In genomic region chr5:91212336-91213092, GRCh38 we compare ENCODE assay signal across 10 cellular contexts.
A peak's percentile ranks its signal among the peaks of the same experiment; 100 is the strongest.
DNase-seq lines count a peak whose midpoint lies in the region; ATAC-seq and TF ChIP-seq lines count a peak whose summit lies in the region.
"Had no signal": no experiment of that assay in that cellular context is flagged by ENCODE, and none has a peak within 500 bp of the region (broad histone marks: within the 10 kb centered on the region; RNA-seq: fewer than 3 reads in every experiment).

No MANE protein-coding gene starts in this region.

- in situ Hi-C loops in astrocyte of the spinal cord (cut with HindIII; ENCODE audit: low sequenced_read_pairs) = no loop called here

- H3K4me1 ChIP-seq in HEK293 (ENCODE audit: control insufficient read depth, insufficient read depth, low read length) = no peaks in the 10 kb centered on the region
- H3K4me1 ChIP-seq in thyroid gland = peaks cover 19 to 21% of the 10 kb centered on the region in 2 donors

- TF ChIP-seq CTCF in HEK293 (tag by site-specific recombination; IDR thresholded peaks at IDR 0.05) = no peak
- no peak for TF ChIP-seq CTCF in astrocyte of the spinal cord (IDR thresholded peaks at IDR 0.05; ENCODE audit: low read depth, low read length)
- no peak for TF ChIP-seq CTCF in kidney epithelial cell (IDR thresholded peaks at IDR 0.05; ENCODE audit: insufficient read depth, low read length, poor library complexity, severe bottlenecking)
- no peak for TF ChIP-seq CTCF in thyroid gland (IDR thresholded peaks at IDR 0.05)

- no peaks in the 10 kb centered on the region for H3K9me3 ChIP-seq in HEK293 (ENCODE audit: control insufficient read depth, insufficient read depth, low read depth, low read length)
- H3K9me3 ChIP-seq in thyroid gland = no peaks in the 10 kb centered on the region

- ATAC-seq in HG03108 (IDR thresholded peaks at IDR 0.05; ENCODE audit: unreplicated experiment) = no peak
- no peak for ATAC-seq in HG03521 (IDR thresholded peaks at IDR 0.05; ENCODE audit: unreplicated experiment)
- ATAC-seq: T-cell had no signal

- no peak for TF ChIP-seq POLR2A in thyroid gland (IDR thresholded peaks at IDR 0.05)

- H3K27ac ChIP-seq in HEK293 (ENCODE audit: extremely low read depth, low read depth, low read length) (no peak overlapping the region), thyroid gland (peak overlapping the region; percentile 2 to 58 (median 36))

- H3K27me3 ChIP-seq in kidney epithelial cell (ENCODE audit: control insufficient read depth, insufficient read depth, low read length) (no peaks in the 10 kb centered on the region), thyroid gland (no peaks in the 10 kb centered on the region), H7 (ENCODE audit: control insufficient read depth, insufficient read depth, low read length) (no peaks in the 10 kb centered on the region)

- no peaks in the 10 kb centered on the region for H3K36me3 ChIP-seq in HEK293 (ENCODE audit: control insufficient read depth in 2 of 2, insufficient read depth in 1 of 2, low read length in 2 of 2)
- no peaks in the 10 kb centered on the region for H3K36me3 ChIP-seq in kidney epithelial cell (ENCODE audit: control insufficient read depth, insufficient read depth, low read length)
- no peaks in the 10 kb centered on the region for H3K36me3 ChIP-seq in thyroid gland
- no peaks in the 10 kb centered on the region for H3K36me3 ChIP-seq in H7 (replicated peaks; ENCODE audit: control insufficient read depth, insufficient read depth, low read length)

- DNase-seq in astrocyte of the spinal cord (ENCODE audit: low read depth, low spot score) (peak; percentile 95), kidney epithelial cell (ENCODE audit: low read depth) (peak; percentile 44), thyroid gland (no peak), cerebellar nuclear complex (lab: John Stamatoyannopoulos, UW) (no peak), H7 (no peak)
- DNase-seq: NCI-H1417 treated with DMSO at 0.1 percent for 48 hours, T-cell had no signal

- CTCF ChIA-PET in HEK293 (lab: Yijun Ruan, JAX) = interaction anchor here (0.5 to 1.1 kb wide), 5 partner anchors 168 to 363 kb away, joined by 3 to 4 read pairs (median 4); no protein-coding TSS in a partner anchor

- POLR2A ChIA-PET in HEK293 (lab: Yijun Ruan, JAX) = no interaction called here

- WGBS in thyroid gland, 2 donors = 37 to 44% methylated on average over 4 of the region's 4 CpGs

- H3K4me3 ChIP-seq in HEK293 (ENCODE audit: low read depth, low read length) = no peak overlapping the region
- no peak overlapping the region for H3K4me3 ChIP-seq in astrocyte of the spinal cord (ENCODE audit: low read depth, low read length)
- no peak overlapping the region for H3K4me3 ChIP-seq in kidney epithelial cell (ENCODE audit: low read depth, low read length)
- no peak overlapping the region for H3K4me3 ChIP-seq in thyroid gland (replicated peaks in 1 of 3)
- H3K4me3 ChIP-seq in H7 (ENCODE audit: insufficient read depth, low read depth, low read length) = no peak overlapping the region

- intact Hi-C loops in thyroid gland (cut with DNase I) = no loop called here

TF ChIP-seq in HEK293, 187 proteins besides CTCF, POLR2A, EP300 and RAD21:
- TF ChIP-seq ZNF518A (tag by site-specific recombination; conservative IDR thresholded peaks at IDR 0.05; ENCODE audit: low read depth) (0 out of 2 replicates have a peak, but pooled peaks have one; percentile 17), ZNF549 (tag by site-specific recombination; IDR thresholded peaks at IDR 0.05) (no peak), ZNF362 (tag by site-specific recombination; IDR thresholded peaks at IDR 0.05) (0 out of 2 replicates have a peak, but pooled peaks have one; percentile 22)

Comparison
In these comparisons a context has a peak if more than half of its experiments do, and no peak if none do; other contexts are left out.
1. DNase-seq: peak in astrocyte of the spinal cord (single experiment) and kidney epithelial cell (single experiment); none in thyroid gland (0 of 2), cerebellar nuclear complex (0 of 2) and H7 (single experiment).